Comparison of ENCODE assay signal across 8 cellular contexts in the genomic region with DNA sequence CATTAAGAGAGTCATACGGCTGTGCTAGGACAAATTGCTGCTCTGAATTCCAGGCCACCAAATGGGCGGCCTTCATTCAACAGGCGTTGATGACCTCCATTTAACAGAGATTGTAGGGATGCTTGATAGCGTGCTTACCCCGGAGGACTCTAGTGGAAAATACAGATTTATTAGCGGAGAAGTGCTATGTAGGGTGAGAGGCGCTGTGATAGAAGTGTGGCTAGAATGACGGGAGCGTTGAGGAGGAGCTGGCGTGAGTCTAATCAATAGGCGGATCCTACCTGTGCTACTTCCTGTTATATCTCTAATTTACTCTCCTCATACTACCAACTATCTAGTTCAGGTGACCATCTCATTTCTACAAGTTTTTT. TPM values are rescaled to one million over a fixed set of nuclear protein-coding genes. Genes with fewer than 3 reads are reported as not detected.
DNase-seq lines count a peak whose midpoint lies in the region; ATAC-seq, FAIRE-seq and TF ChIP-seq lines count a peak whose summit lies in the region.

No MANE protein-coding gene starts in this region.

- peak overlapping the region; percentile 98 for H3K9ac ChIP-seq in keratinocyte (ENCODE audit: control insufficient read depth, extremely low read depth, insufficient read depth, low read length)

- H3K9me3 ChIP-seq in keratinocyte (ENCODE audit: control insufficient read depth, low read depth, low read length): no peaks in the 10 kb centered on the region

- H3K4me2 ChIP-seq in keratinocyte (ENCODE audit: control insufficient read depth, extremely low read depth, insufficient read depth, low read depth, low read length): peak overlapping the region; percentile 99

- H3K27me3 Mint-ChIP-seq in activated naive CD8-positive, alpha-beta T cell treated with anti-CD3 and anti-CD28 coated beads, Interleukin-2, amount 50 U/mL, for 24 hours: no peaks in the 10 kb centered on the region

- no peaks in the 10 kb centered on the region for H3K9me3 Mint-ChIP-seq in activated naive CD8-positive, alpha-beta T cell treated with anti-CD3 and anti-CD28 coated beads, Interleukin-2, amount 50 U/mL, for 24 hours

- no peaks in the 10 kb centered on the region for H3K9me1 ChIP-seq in keratinocyte (ENCODE audit: control insufficient read depth, extremely low read depth, insufficient read depth, low read length)

- no peaks in the 10 kb centered on the region for H3K27me3 ChIP-seq in keratinocyte (ENCODE audit: control insufficient read depth, extremely low read depth, insufficient read depth, low read length)

- FAIRE-seq in keratinocyte (lab: Jason Lieb, UNC): peak; percentile 44

- peak overlapping the region; percentile 94 for H3K27ac Mint-ChIP-seq in activated naive CD8-positive, alpha-beta T cell treated with anti-CD3 and anti-CD28 coated beads, Interleukin-2, amount 50 U/mL, for 24 hours

- peaks cover 3% of the 10 kb centered on the region for H4K20me1 ChIP-seq in keratinocyte (ENCODE audit: control insufficient read depth, extremely low read depth, insufficient read depth, low read length)

- peaks cover 12% of the 10 kb centered on the region for H3K36me3 Mint-ChIP-seq in activated naive CD8-positive, alpha-beta T cell treated with anti-CD3 and anti-CD28 coated beads, Interleukin-2, amount 50 U/mL, for 24 hours (ENCODE audit: low read depth)

- peak overlapping the region; percentile 80 to 93 (median 91) for H3K4me3 ChIP-seq in keratinocyte (ENCODE audit: control insufficient read depth in 2 of 3, extremely low read depth in 1 of 3, insufficient read depth in 2 of 3, low read depth in 1 of 3, low read length in 3 of 3)

- no peak for TF ChIP-seq CTCF in keratinocyte (optimal IDR thresholded peaks at IDR 0.05 in 1 of 3, IDR thresholded peaks at IDR 0.05 in 1 of 3, conservative IDR thresholded peaks at IDR 0.05 in 1 of 3; ENCODE audit: extremely low read depth in 1 of 3, insufficient read depth in 2 of 3, low read length in 3 of 3)

- peaks cover 29% of the 10 kb centered on the region for H3K4me1 Mint-ChIP-seq in activated naive CD8-positive, alpha-beta T cell treated with anti-CD3 and anti-CD28 coated beads, Interleukin-2, amount 50 U/mL, for 24 hours

- peak overlapping the region; percentile 100 for H2AFZ ChIP-seq in keratinocyte (ENCODE audit: control insufficient read depth, low read length)

- DNase-seq in DMS53 (lab: John Stamatoyannopoulos, UW) (peak; percentile 73), NCI-H146 (lab: John Stamatoyannopoulos, UW) (peak; percentile 50), keratinocyte (ENCODE audit: low read depth, low spot score) (no peak), substantia nigra (lab: John Stamatoyannopoulos, UW) (no peak), globus pallidus (ENCODE audit: low spot score) (no peak)
- DNase-seq in activated naive CD8-positive, alpha-beta T cell treated with anti-CD3 and anti-CD28 coated beads, Interleukin-2, amount 50 U/mL, for 24 hours: peak; percentile 7
- DNase-seq in stimulated activated CD4-positive, alpha-beta T cell treated with anti-CD3 and anti-CD28 coated beads, Interleukin-4, amount 100 ng/mL, for 1 hour: no peak

- peak overlapping the region; percentile 96 for H3K27ac ChIP-seq in keratinocyte (ENCODE audit: control insufficient read depth, insufficient read depth, low read length)
- peak overlapping the region; percentile 80 for H3K27ac ChIP-seq in substantia nigra (ENCODE audit: low read depth, low read length, poor library complexity, severe bottlenecking)

- peaks cover 3 to 15% of the 10 kb centered on the region in 2 experiments for H3K36me3 ChIP-seq in keratinocyte (ENCODE audit: control insufficient read depth in 2 of 2, extremely low read depth in 1 of 2, insufficient read depth in 2 of 2, low read length in 2 of 2)

- H3K4me3 Mint-ChIP-seq in activated naive CD8-positive, alpha-beta T cell treated with anti-CD3 and anti-CD28 coated beads, Interleukin-2, amount 50 U/mL, for 24 hours: peak overlapping the region; percentile 96

- dilution Hi-C loops in keratinocyte (cut with MboI; ENCODE audit: extremely low pct_ligation_motif_present, low sequenced_read_pairs): no loop called here

- peaks cover 50% of the 10 kb centered on the region for H3K79me2 ChIP-seq in keratinocyte (ENCODE audit: control insufficient read depth, insufficient read depth, low read length)

- H3K4me1 ChIP-seq in keratinocyte (ENCODE audit: control insufficient read depth, extremely low read depth, insufficient read depth, low read length): peaks cover 24% of the 10 kb centered on the region

- ATAC-seq in GM21447 (IDR thresholded peaks at IDR 0.05; ENCODE audit: unreplicated experiment): peak; percentile 15
- peak; percentile 25 for ATAC-seq in activated naive CD8-positive, alpha-beta T cell treated with anti-CD3 and anti-CD28 coated beads, Interleukin-2, amount 50 U/mL, for 24 hours

RNA-seq across cellular contexts. Expression of gene MRPS35, which starts 0.7 kb away (rescaled TPM):
- polyA plus RNA-seq in keratinocyte: 34.8 to 76.0 TPM (median 60.1 TPM) in 3 replicates
- polyA plus RNA-seq in keratinocyte (2011; ENCODE audit: low read depth): 27.2 TPM
- polyA plus RNA-seq in keratinocyte (2011; cell fraction: cytosol; rRNA removed): 39.0 and 65.8 TPM in 2 replicates
- 30.0 and 39.3 TPM in 2 replicates for polyA plus RNA-seq in keratinocyte (2011; cell fraction: nucleus; rRNA removed)
- polyA plus RNA-seq in keratinocyte (2012; ENCODE audit: low replicate concordance): 32.8 and 39.2 TPM in 2 replicates
- 3.7 to 25.3 TPM (median 12.1 TPM) in 3 replicates for polyA minus RNA-seq in keratinocyte
- 31.3 TPM for polyA minus RNA-seq in keratinocyte (2011; cell fraction: cytosol; rRNA and poly(A)+ RNA removed)
- 8.0 and 15.3 TPM in 2 replicates for polyA minus RNA-seq in keratinocyte (2011; cell fraction: nucleus; rRNA and poly(A)+ RNA removed)

RNA-seq across cellular contexts. Expression of gene REP15, which starts 15.1 kb away (rescaled TPM):
- 0.59 to 1.8 TPM (median 1.6 TPM) in 3 replicates for polyA plus RNA-seq in keratinocyte
- 1.1 TPM for polyA plus RNA-seq in keratinocyte (2011; ENCODE audit: low read depth)
- polyA plus RNA-seq in keratinocyte (2011; cell fraction: cytosol; rRNA removed): 0.75 and 1.3 TPM in 2 replicates
- polyA plus RNA-seq in keratinocyte (2011; cell fraction: nucleus; rRNA removed): 2.2 and 3.9 TPM in 2 replicates
- 1.0 and 1.7 TPM in 2 replicates for polyA plus RNA-seq in keratinocyte (2012; ENCODE audit: low replicate concordance)
- polyA minus RNA-seq in keratinocyte: 1.3 to 1.9 TPM in 2 of 3 replicates, not detected in the other
- not detected for polyA minus RNA-seq in keratinocyte (2011; cell fraction: cytosol; rRNA and poly(A)+ RNA removed)
- polyA minus RNA-seq in keratinocyte (2011; cell fraction: nucleus; rRNA and poly(A)+ RNA removed): 4.0 and 4.7 TPM in 2 replicates

Comparison
In these comparisons a context has a peak if more than half of its experiments do, and no peak if none do; other contexts are left out.
1. DNase-seq: peak in DMS53 (single experiment), NCI-H146 (single experiment) and activated naive CD8-positive, alpha-beta T cell treated with anti-CD3 and anti-CD28 coated beads, Interleukin-2, amount 50 U/mL, for 24 hours (single experiment); none in keratinocyte (single experiment), substantia nigra (0 of 49), stimulated activated CD4-positive, alpha-beta T cell treated with anti-CD3 and anti-CD28 coated beads, Interleukin-4, amount 100 ng/mL, for 1 hour (single experiment) and globus pallidus (single experiment).